In genomic region chr1:205849619-205850355, GRCh38 we compare ENCODE assay signal across 9 cellular contexts. TPM values are rescaled to one million over a fixed set of nuclear protein-coding genes. Genes with fewer than 3 reads are reported as not detected.
A peak's percentile ranks its signal among the peaks of the same experiment; 100 is the strongest.
DNase-seq lines count a peak whose midpoint lies in the region; ATAC-seq and TF ChIP-seq lines count a peak whose summit lies in the region.
"Had no signal": no experiment of that assay in that cellular context is flagged by ENCODE, and none has a peak within 500 bp of the region (broad histone marks: within the 10 kb centered on the region; RNA-seq: fewer than 3 reads in every experiment).

Gene PM20D1, minus strand, starts transcription at chr1:205850132. Its CDS starts 60 bp downstream, at chr1:205850072.

- no TSS peak for BruUV-seq in Calu3 (replicated peaks; lab: Mats Ljungman, UMichigan)

- intact Hi-C loops in Calu3 (cut with micrococcal nuclease; ENCODE audit: unreplicated experiment) (loop anchor here (5.0 to 10.0 kb wide), 2 partner anchors 43 to 55 kb away; no protein-coding TSS in a partner anchor), left ventricle myocardium superior (cut with micrococcal nuclease) (no loop called here)

- H3K27ac Mint-ChIP-seq in Calu3 (ENCODE audit: unreplicated experiment): peak within 1 kb of the TSS; percentile 62
- peak within 1 kb of the TSS; percentile 70 for H3K27ac Mint-ChIP-seq in activated naive CD8-positive, alpha-beta T cell

- peak within 1 kb of the TSS in 6 of 7 experiments; percentile 18 to 38 (median 28) for H3K4me3 ChIP-seq in skin epidermis

- H3K27me3 Mint-ChIP-seq in Calu3 (ENCODE audit: unreplicated experiment): peaks cover 28% of the 10 kb centered on the region
- H3K27me3 Mint-ChIP-seq in activated naive CD8-positive, alpha-beta T cell: no peaks in the 10 kb centered on the region

- DNase-seq in Calu3 (peak; percentile 91), SK-N-DZ (ENCODE audit: low spot score) (peak; percentile 74), left ventricle myocardium superior (peak; percentile 81), NCI-H2171 (lab: John Stamatoyannopoulos, UW) (no peak)

- H3K4me1 Mint-ChIP-seq in Calu3 (ENCODE audit: low read depth, unreplicated experiment): peaks cover 6% of the 10 kb centered on the region
- H3K4me1 Mint-ChIP-seq in activated naive CD8-positive, alpha-beta T cell (ENCODE audit: low read depth): peaks cover 18% of the 10 kb centered on the region

- H3K27ac ChIP-seq in skin epidermis: peak within 1 kb of the TSS in 5 of 21 experiments; percentile 43 to 71 (median 68)

- peaks cover 11% of the 10 kb centered on the region for H3K36me3 Mint-ChIP-seq in Calu3 (ENCODE audit: insufficient read depth, unreplicated experiment)
- peaks cover 4% of the 10 kb centered on the region for H3K36me3 Mint-ChIP-seq in activated naive CD8-positive, alpha-beta T cell

- H3K4me3 Mint-ChIP-seq in Calu3 (ENCODE audit: low read depth, unreplicated experiment): peak within 1 kb of the TSS; percentile 80
- H3K4me3 Mint-ChIP-seq in activated naive CD8-positive, alpha-beta T cell: peak within 1 kb of the TSS; percentile 86

- TF ChIP-seq CTCF in Calu3 (IDR thresholded peaks at IDR 0.05; ENCODE audit: unreplicated experiment): no peak

- ATAC-seq in HG02588 (IDR thresholded peaks at IDR 0.05; ENCODE audit: unreplicated experiment) (peak; percentile 97), left ventricle myocardium superior (peak; percentile 100), GM19023 (IDR thresholded peaks at IDR 0.05; ENCODE audit: unreplicated experiment) (no peak)
- ATAC-seq: HCT116 had no signal

- no peaks in the 10 kb centered on the region for H3K9me3 Mint-ChIP-seq in Calu3 (ENCODE audit: low read depth, unreplicated experiment)
- no peaks in the 10 kb centered on the region for H3K9me3 Mint-ChIP-seq in activated naive CD8-positive, alpha-beta T cell (ENCODE audit: low read depth)

- CTCF ChIA-PET in Calu3 (lab: Charles Lee): interaction anchor here (0.5 to 1.5 kb wide), 6 partner anchors 14 to 437 kb away, joined by 3 to 5 read pairs (median 4); no protein-coding TSS in a partner anchor

RNA-seq across cellular contexts. Expression of gene PM20D1, which starts in this region (rescaled TPM):
- total RNA-seq in Calu3 (2022) (0.26 and 0.32 TPM in 2 replicates), left ventricle myocardium superior (1.6 TPM)
- polyA plus RNA-seq in SK-N-DZ (2014; cell fraction: cytosol; rRNA removed): not detected in 2 replicates
- polyA plus RNA-seq in SK-N-DZ (2014; cell fraction: nucleus; rRNA removed): not detected in 2 replicates

Comparison
In these comparisons a context has a peak if more than half of its experiments do, and no peak if none do; other contexts are left out.
1. Peak in DNase-seq in Calu3; RNA of the gene not detected or under 1 TPM.